Comparison of ENCODE assay signal across 14 cellular contexts in the genomic region with DNA sequence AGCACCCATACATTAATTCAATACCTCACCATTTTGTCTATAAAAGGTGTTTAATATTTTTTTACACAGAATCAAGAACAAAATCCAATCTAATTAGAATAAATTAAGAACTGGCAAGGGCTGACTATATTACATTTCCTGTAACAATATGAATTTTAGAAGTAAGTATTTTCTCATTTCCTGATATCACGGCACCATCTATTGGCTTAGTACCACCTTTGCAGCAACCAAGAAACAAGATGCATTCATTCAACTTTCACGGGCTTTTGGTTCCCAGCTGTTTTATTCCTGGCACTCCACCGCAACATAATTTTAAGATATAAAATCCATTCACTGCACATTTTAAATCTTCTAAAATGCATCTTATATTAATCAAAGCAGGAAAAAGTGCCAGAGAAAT. TPM values are rescaled to one million over a fixed set of nuclear protein-coding genes. Genes with fewer than 3 reads are reported as not detected.
DNase-seq lines count a peak whose midpoint lies in the region; ATAC-seq and TF ChIP-seq lines count a peak whose summit lies in the region.
"Had no signal": no experiment of that assay in that cellular context is flagged by ENCODE, and none has a peak within 500 bp of the region (broad histone marks: within the 10 kb centered on the region; RNA-seq: fewer than 3 reads in every experiment).

No MANE protein-coding gene starts in this region.

- H4K5ac ChIP-seq in IMR-90 (ENCODE audit: low read depth, low read length) = no peak overlapping the region

- H3K9me1 ChIP-seq in IMR-90 (ENCODE audit: insufficient read depth, low read length) = peaks cover 16% of the 10 kb centered on the region

- peaks cover 52% of the 10 kb centered on the region for H4K20me1 ChIP-seq in IMR-90 (ENCODE audit: insufficient read depth, low read length)
- peaks cover 58% of the 10 kb centered on the region for H4K20me1 ChIP-seq in neural progenitor cell (ENCODE audit: low read depth)

- no peak overlapping the region for H3K18ac ChIP-seq in IMR-90 (ENCODE audit: low read depth, low read length)

- H3K4me1 Mint-ChIP-seq in activated CD4-positive, alpha-beta T cell treated with anti-CD3 and anti-CD28 coated beads for 36 hours = peaks cover 54% of the 10 kb centered on the region
- H3K4me1 Mint-ChIP-seq in activated T-helper 17 cell treated with anti-CD3 and anti-CD28 coated beads, Interleukin-2, amount 50 U/mL, for 72 hours = peaks cover 36% of the 10 kb centered on the region
- H3K4me1 Mint-ChIP-seq in neural progenitor cell = peaks cover 50% of the 10 kb centered on the region

- H3K4me1 ChIP-seq in IMR-90 (ENCODE audit: control insufficient read depth, insufficient read depth, low read length) (peaks cover 41% of the 10 kb centered on the region), neural progenitor cell (peaks cover 57% of the 10 kb centered on the region)

- TF ChIP-seq RAD21 in IMR-90 (IDR thresholded peaks at IDR 0.05; ENCODE audit: low read length) = peak; percentile 32

- H4K8ac ChIP-seq in IMR-90 (ENCODE audit: low read depth in 2 of 2, low read length in 2 of 2) = no peak overlapping the region

- no peak overlapping the region for H2BK20ac ChIP-seq in IMR-90 (ENCODE audit: low read depth, low read length)

- H3K79me2 ChIP-seq in neural progenitor cell (ENCODE audit: low read depth) = peaks cover 91% of the 10 kb centered on the region

- H3K27me3 Mint-ChIP-seq in activated CD4-positive, alpha-beta T cell treated with anti-CD3 and anti-CD28 coated beads for 36 hours = no peaks in the 10 kb centered on the region
- no peaks in the 10 kb centered on the region for H3K27me3 Mint-ChIP-seq in activated T-helper 17 cell treated with anti-CD3 and anti-CD28 coated beads, Interleukin-2, amount 50 U/mL, for 72 hours
- H3K27me3 Mint-ChIP-seq in neural progenitor cell (ENCODE audit: insufficient read depth, low read depth) = peaks cover 3% of the 10 kb centered on the region

- no peak overlapping the region for H2AK5ac ChIP-seq in IMR-90 (ENCODE audit: low read depth, low read length)

- peak; percentile 21 for ATAC-seq in activated CD4-positive, alpha-beta T cell treated with anti-CD3 and anti-CD28 coated beads for 36 hours
- ATAC-seq in IMR-90 (ENCODE audit: low read depth) = no peak
- peak; percentile 8 for ATAC-seq in activated T-helper 17 cell treated with anti-CD3 and anti-CD28 coated beads, Interleukin-2, amount 50 U/mL, for 72 hours (replicated peaks)
- ATAC-seq in GM19035 (IDR thresholded peaks at IDR 0.05; ENCODE audit: unreplicated experiment) = no peak

- no peaks in the 10 kb centered on the region for H3K9me3 Mint-ChIP-seq in activated CD4-positive, alpha-beta T cell treated with anti-CD3 and anti-CD28 coated beads for 36 hours (ENCODE audit: low read depth)
- no peaks in the 10 kb centered on the region for H3K9me3 Mint-ChIP-seq in activated T-helper 17 cell treated with anti-CD3 and anti-CD28 coated beads, Interleukin-2, amount 50 U/mL, for 72 hours
- no peaks in the 10 kb centered on the region for H3K9me3 Mint-ChIP-seq in neural progenitor cell

- peak overlapping the region; percentile 55 for H3K27ac Mint-ChIP-seq in activated CD4-positive, alpha-beta T cell treated with anti-CD3 and anti-CD28 coated beads for 36 hours
- peak overlapping the region; percentile 60 for H3K27ac Mint-ChIP-seq in activated T-helper 17 cell treated with anti-CD3 and anti-CD28 coated beads, Interleukin-2, amount 50 U/mL, for 72 hours
- H3K27ac Mint-ChIP-seq in neural progenitor cell = no peak overlapping the region

- intact Hi-C loops in activated CD4-positive, alpha-beta T cell treated with anti-CD3 and anti-CD28 coated beads for 36 hours (cut with DNase I, micrococcal nuclease) = loop anchor here (2.0 to 5.0 kb wide), 2 partner anchors 267 to 268 kb away; no protein-coding TSS in a partner anchor
- intact Hi-C loops in IMR-90 (cut with micrococcal nuclease) = no loop called here

- POLR2A ChIA-PET in activated CD4-positive, alpha-beta T cell treated with anti-CD3 and anti-CD28 coated beads for 36 hours (lab: Charles Lee) = no interaction called here
- POLR2A ChIA-PET in IMR-90 (lab: Charles Lee; ENCODE audit: unreplicated experiment) = no interaction called here

- H3K9me3 ChIP-seq in IMR-90 (ENCODE audit: control insufficient read depth, insufficient read depth, low read length) = no peaks in the 10 kb centered on the region
- H3K9me3 ChIP-seq in neural progenitor cell (ENCODE audit: low read depth) = no peaks in the 10 kb centered on the region

- H3K23ac ChIP-seq in IMR-90 (ENCODE audit: low read depth, low read length) = peak overlapping the region; percentile 55; the same call in 1 of the 2 replicates

- H3K4ac ChIP-seq in IMR-90 (ENCODE audit: low read depth, low read length) = no peak overlapping the region

- H3K36me3 ChIP-seq in IMR-90 (ENCODE audit: control insufficient read depth, insufficient read depth, low read length) = peaks cover 5% of the 10 kb centered on the region
- H3K36me3 ChIP-seq in neural progenitor cell = no peaks in the 10 kb centered on the region

- dilution Hi-C loops in IMR-90 (cut with HindIII; ENCODE audit: low sequenced_read_pairs, unreplicated experiment) = no loop called here

- H2AK9ac ChIP-seq in IMR-90 (replicated peaks; ENCODE audit: low read depth, low read length, poor library complexity) = no peak overlapping the region

- no TSS peak for BruUV-seq in IMR-90 (replicated peaks; lab: Mats Ljungman, UMichigan)

- no peak overlapping the region for H2BK5ac ChIP-seq in IMR-90 (ENCODE audit: low read depth, low read length, poor library complexity, severe bottlenecking)

- 100% methylated on average over 1 of the region's 3 CpGs; no CpG with 5 or more reads in 1 of the 2 experiments for WGBS in IMR-90 (ENCODE audit: extremely low coverage in 2 of 2, insufficient read length in 1 of 2), 2 experiments

- in situ Hi-C loops in IMR-90 (cut with MboI; ENCODE audit: low sequenced_read_pairs) = no loop called here

- H3K79me1 ChIP-seq in IMR-90 (ENCODE audit: low read depth in 1 of 2, low read length in 2 of 2) = peaks cover 26 to 86% of the 10 kb centered on the region in 2 experiments

- H2AFZ ChIP-seq in IMR-90 (replicated peaks; ENCODE audit: low read length, poor library complexity) (no peak overlapping the region), neural progenitor cell (replicated peaks) (no peak overlapping the region)

- peaks cover 6% of the 10 kb centered on the region for H3K36me3 Mint-ChIP-seq in activated CD4-positive, alpha-beta T cell treated with anti-CD3 and anti-CD28 coated beads for 36 hours (ENCODE audit: low read depth)
- peaks cover 87% of the 10 kb centered on the region for H3K36me3 Mint-ChIP-seq in activated T-helper 17 cell treated with anti-CD3 and anti-CD28 coated beads, Interleukin-2, amount 50 U/mL, for 72 hours (ENCODE audit: low read depth)
- peaks cover 2% of the 10 kb centered on the region for H3K36me3 Mint-ChIP-seq in neural progenitor cell

- TF ChIP-seq CTCF in IMR-90 (conservative IDR thresholded peaks at IDR 0.05; ENCODE audit: low read depth, low read length) = peak; percentile 29; the same call in 1 of the 2 replicates
- peak; percentile 36 for TF ChIP-seq CTCF in neural progenitor cell (IDR thresholded peaks at IDR 0.05)

- H3K4me3 ChIP-seq in IMR-90 (ENCODE audit: insufficient read depth, low read depth, low read length) (no peak overlapping the region), neural progenitor cell (no peak overlapping the region)

- no peaks in the 10 kb centered on the region for H3K27me3 ChIP-seq in IMR-90 (ENCODE audit: control insufficient read depth, insufficient read depth, low read length)
- H3K27me3 ChIP-seq in neural progenitor cell = no peaks in the 10 kb centered on the region

- no peak overlapping the region for H3K9ac ChIP-seq in IMR-90 (ENCODE audit: low read depth, low read length)
- no peak overlapping the region for H3K9ac ChIP-seq in neural progenitor cell

- DNase-seq in activated CD4-positive, alpha-beta T cell treated with anti-CD3 and anti-CD28 coated beads for 36 hours = no peak
- no peak for DNase-seq in activated CD4-positive, alpha-beta T cell treated with anti-CD3 and anti-CD28 coated beads for 4 hours
- DNase-seq in IMR-90 (no peak), neural progenitor cell (ENCODE audit: low spot score) (no peak), C1 segment of cervical spinal cord (lab: John Stamatoyannopoulos, UW) (no peak), NCI-H2081 treated with DMSO at 0.1 percent for 48 hours (lab: John Stamatoyannopoulos, UW) (no peak)
- DNase-seq: ACHN; activated CD4-positive, CD25-positive, alpha-beta regulatory T cell; DMS 273 treated with DMSO at 0.1 percent for 48 hours; effector CD8-positive, alpha-beta T cell; NCI-H2171 treated with DMSO at 0.1 percent for 48 hours had no signal

- no peak overlapping the region for H3K4me2 ChIP-seq in IMR-90 (ENCODE audit: low read depth, low read length)
- H3K4me2 ChIP-seq in neural progenitor cell = no peak overlapping the region

- H3K27ac ChIP-seq in IMR-90 (ENCODE audit: insufficient read depth, low read length) = no peak overlapping the region
- H3K27ac ChIP-seq in neural progenitor cell = peak overlapping the region; percentile 38

- no peak overlapping the region for H2BK15ac ChIP-seq in IMR-90 (ENCODE audit: low read depth, low read length)

- CTCF ChIA-PET in activated CD4-positive, alpha-beta T cell treated with anti-CD3 and anti-CD28 coated beads for 36 hours (lab: Charles Lee) = interaction anchor here (0.7 to 1.5 kb wide), 4 partner anchors 8 to 420 kb away, joined by 3 to 6 read pairs (median 3); no protein-coding TSS in a partner anchor
- CTCF ChIA-PET in IMR-90 (lab: Yijun Ruan, JAX) = interaction anchor here (0.5 to 1.5 kb wide), 4 partner anchors 13 to 179 kb away, joined by 3 to 6 read pairs (median 4); no protein-coding TSS in a partner anchor

- H3K4me3 Mint-ChIP-seq in activated CD4-positive, alpha-beta T cell treated with anti-CD3 and anti-CD28 coated beads for 36 hours = no peak overlapping the region
- H3K4me3 Mint-ChIP-seq in activated T-helper 17 cell treated with anti-CD3 and anti-CD28 coated beads, Interleukin-2, amount 50 U/mL, for 72 hours = peak overlapping the region; percentile 2
- H3K4me3 Mint-ChIP-seq in neural progenitor cell = no peak overlapping the region

- peak overlapping the region; percentile 27; the same call in 1 of the 2 replicates for H4K91ac ChIP-seq in IMR-90 (ENCODE audit: insufficient read depth, low read depth, low read length)

- no peak overlapping the region for H2BK120ac ChIP-seq in IMR-90 (ENCODE audit: low read depth, low read length)

- H3K56ac ChIP-seq in IMR-90 (ENCODE audit: extremely low read depth, insufficient read depth, low read length) = no peak overlapping the region

- H3F3A ChIP-seq in neural progenitor cell (ENCODE audit: low read depth) = peaks cover 42% of the 10 kb centered on the region

- no peak overlapping the region for H3K14ac ChIP-seq in IMR-90 (replicated peaks; ENCODE audit: low read depth, low read length)

- no peak for TF ChIP-seq POLR2A in IMR-90 (IDR thresholded peaks at IDR 0.05; ENCODE audit: low read depth, low read length)

RNA-seq across cellular contexts. Expression of a gene that starts 20.6 kb away (rescaled TPM):
- total RNA-seq in activated CD4-positive, alpha-beta T cell treated with anti-CD3 and anti-CD28 coated beads for 36 hours = 100 to 1,000 TPM; 143 to 164 TPM
- 369 and 430 TPM in 2 replicates for total RNA-seq in IMR-90 (2012; rRNA removed)
- 318 and 340 TPM in 2 replicates for polyA plus RNA-seq in IMR-90 (2012; rRNA removed)
- 154 and 232 TPM in 2 replicates for polyA plus RNA-seq in IMR-90 (2012; cell fraction: cytosol; rRNA removed)
- 50.0 and 129 TPM in 2 replicates for polyA plus RNA-seq in IMR-90 (2012; cell fraction: nucleus; rRNA removed; ENCODE audit: low replicate concordance)
- total RNA-seq in activated T-helper 17 cell treated with anti-CD3 and anti-CD28 coated beads, Interleukin-2, amount 50 U/mL, for 72 hours = 100 to 1,000 TPM; 105 to 175 TPM
- total RNA-seq in neural progenitor cell (ENCODE audit: low replicate concordance) = 249 and 270 TPM in 2 replicates

RNA-seq across cellular contexts. Expression of a gene that starts 55.7 kb away (rescaled TPM):
- total RNA-seq in activated CD4-positive, alpha-beta T cell treated with anti-CD3 and anti-CD28 coated beads for 36 hours = not detected
- total RNA-seq in IMR-90 (2012; rRNA removed) = not detected in 2 replicates
- polyA plus RNA-seq in IMR-90 (2012; rRNA removed) = not detected in 2 replicates
- not detected in 2 replicates for polyA plus RNA-seq in IMR-90 (2012; cell fraction: cytosol; rRNA removed)
- polyA plus RNA-seq in IMR-90 (2012; cell fraction: nucleus; rRNA removed; ENCODE audit: low replicate concordance) = not detected in 2 replicates
- not detected for total RNA-seq in activated T-helper 17 cell treated with anti-CD3 and anti-CD28 coated beads, Interleukin-2, amount 50 U/mL, for 72 hours
- total RNA-seq in neural progenitor cell (ENCODE audit: low replicate concordance) = 0.13 and 0.43 TPM in 2 replicates
- total RNA-seq: mesenteric fat pad had no signal

Comparison
In these comparisons a context has a peak if more than half of its experiments do, and no peak if none do; other contexts are left out.
1. ATAC-seq: peak in activated CD4-positive, alpha-beta T cell treated with anti-CD3 and anti-CD28 coated beads for 36 hours (single experiment) and activated T-helper 17 cell treated with anti-CD3 and anti-CD28 coated beads, Interleukin-2, amount 50 U/mL, for 72 hours (single experiment); none in IMR-90 (single experiment) and GM19035 (single experiment).